ENCODE assay signal across 20 cellular contexts in genomic region chr15:100775581-100776185, GRCh38.
DNase-seq lines count a peak whose midpoint lies in the region; ATAC-seq and TF ChIP-seq lines count a peak whose summit lies in the region.
"Had no signal": no experiment of that assay in that cellular context is flagged by ENCODE, and none has a peak within 500 bp of the region (broad histone marks: within the 10 kb centered on the region; RNA-seq: fewer than 3 reads in every experiment).

No MANE protein-coding gene starts in this region.

- in situ Hi-C loops in GM13976 (cut with MboI; ENCODE audit: low sequenced_read_pairs, unreplicated experiment): no loop called here

- no peak overlapping the region for H3K27ac Mint-ChIP-seq in activated CD4-positive, alpha-beta memory T cell treated with anti-CD3 and anti-CD28 coated beads, Interleukin-2, amount 10 ng/mL, durations not matched to agents 7 days and 5 days
- no peak overlapping the region for H3K27ac Mint-ChIP-seq in activated CD4-positive, alpha-beta memory T cell treated with anti-CD3 and anti-CD28 coated beads for 36 hours
- H3K27ac Mint-ChIP-seq: B cell, CD14-positive monocyte had no signal

- peak; percentile 8 for DNase-seq in activated CD4-positive, alpha-beta memory T cell treated with anti-CD3 and anti-CD28 coated beads, Interleukin-2, amount 10 ng/mL, durations not matched to agents 7 days and 5 days
- no peak for DNase-seq in activated CD4-positive, alpha-beta memory T cell treated with anti-CD3 and anti-CD28 coated beads for 36 hours
- DNase-seq in RWPE2 (ENCODE audit: low spot score) (peak; percentile 54), colonic mucosa (peak; percentile 5), sigmoid colon (peak; percentile 17), GM13976 (ENCODE audit: low spot score) (no peak), NCI-H748 treated with DMSO at 0.1 percent for 48 hours (lab: John Stamatoyannopoulos, UW) (no peak)
- DNase-seq: DMS53, GDM1, KG1, NCI-H1092 treated with DMSO at 0.1 percent for 48 hours, NCI-H1436 treated with DMSO at 0.1 percent for 48 hours, NCI-H2029, NCI-H2227 treated with DMSO at 0.1 percent for 48 hours, NCI-H510A had no signal

- H3K4me1 Mint-ChIP-seq in activated CD4-positive, alpha-beta memory T cell treated with anti-CD3 and anti-CD28 coated beads, Interleukin-2, amount 10 ng/mL, durations not matched to agents 7 days and 5 days: no peaks in the 10 kb centered on the region
- H3K4me1 Mint-ChIP-seq in activated CD4-positive, alpha-beta memory T cell treated with anti-CD3 and anti-CD28 coated beads for 36 hours (ENCODE audit: low read depth): no peaks in the 10 kb centered on the region
- H3K4me1 Mint-ChIP-seq: B cell, CD14-positive monocyte had no signal

- POLR2A ChIA-PET in activated CD4-positive, alpha-beta memory T cell treated with anti-CD3 and anti-CD28 coated beads, Interleukin-2, amount 10 ng/mL, durations not matched to agents 7 days and 5 days (lab: Charles Lee): no interaction called here
- POLR2A ChIA-PET in activated CD4-positive, alpha-beta memory T cell treated with anti-CD3 and anti-CD28 coated beads for 36 hours (lab: Charles Lee): no interaction called here

- H3K4me3 ChIP-seq in RWPE2 (ENCODE audit: severe bottlenecking) (no peak overlapping the region), colonic mucosa (no peak overlapping the region), sigmoid colon (no peak overlapping the region)
- H3K4me3 ChIP-seq: Peyer's patch, SJSA1 had no signal

- no peak overlapping the region for H3K9ac ChIP-seq in colonic mucosa (ENCODE audit: low read depth in 2 of 2, low read length in 2 of 2)

- no peaks in the 10 kb centered on the region for H3K9me3 Mint-ChIP-seq in activated CD4-positive, alpha-beta memory T cell treated with anti-CD3 and anti-CD28 coated beads, Interleukin-2, amount 10 ng/mL, durations not matched to agents 7 days and 5 days
- peaks cover 2% of the 10 kb centered on the region for H3K9me3 Mint-ChIP-seq in activated CD4-positive, alpha-beta memory T cell treated with anti-CD3 and anti-CD28 coated beads for 36 hours

- no peak overlapping the region for H3K27ac ChIP-seq in RWPE2 (ENCODE audit: poor library complexity, severe bottlenecking)
- H3K27ac ChIP-seq in colonic mucosa: no peak overlapping the region
- no peak overlapping the region for H3K27ac ChIP-seq in sigmoid colon
- H3K27ac ChIP-seq: Peyer's patch, SJSA1 had no signal

- H3K36me3 Mint-ChIP-seq in activated CD4-positive, alpha-beta memory T cell treated with anti-CD3 and anti-CD28 coated beads, Interleukin-2, amount 10 ng/mL, durations not matched to agents 7 days and 5 days (ENCODE audit: low read depth): no peaks in the 10 kb centered on the region
- no peaks in the 10 kb centered on the region for H3K36me3 Mint-ChIP-seq in activated CD4-positive, alpha-beta memory T cell treated with anti-CD3 and anti-CD28 coated beads for 36 hours
- H3K36me3 Mint-ChIP-seq: CD14-positive monocyte had no signal

- ATAC-seq in RWPE2 (ENCODE audit: low read depth): no peak
- ATAC-seq: HCT116 had no signal

- no peak overlapping the region for H3K4me3 Mint-ChIP-seq in activated CD4-positive, alpha-beta memory T cell treated with anti-CD3 and anti-CD28 coated beads, Interleukin-2, amount 10 ng/mL, durations not matched to agents 7 days and 5 days
- no peak overlapping the region for H3K4me3 Mint-ChIP-seq in activated CD4-positive, alpha-beta memory T cell treated with anti-CD3 and anti-CD28 coated beads for 36 hours
- H3K4me3 Mint-ChIP-seq: B cell, CD14-positive monocyte had no signal

- H3K4me1 ChIP-seq in RWPE2 (ENCODE audit: insufficient read depth, poor library complexity, severe bottlenecking): no peaks in the 10 kb centered on the region
- H3K4me1 ChIP-seq in colonic mucosa: no peaks in the 10 kb centered on the region
- H3K4me1 ChIP-seq in sigmoid colon: peaks cover 0 to 19% (median 13%) of the 10 kb centered on the region in 4 donors
- H3K4me1 ChIP-seq: Peyer's patch had no signal

- H3K36me3 ChIP-seq in RWPE2 (ENCODE audit: low read depth): no peaks in the 10 kb centered on the region
- no peaks in the 10 kb centered on the region for H3K36me3 ChIP-seq in colonic mucosa
- no peaks in the 10 kb centered on the region for H3K36me3 ChIP-seq in sigmoid colon
- H3K36me3 ChIP-seq: Peyer's patch, SJSA1 had no signal

- CTCF ChIA-PET in activated CD4-positive, alpha-beta memory T cell treated with anti-CD3 and anti-CD28 coated beads, Interleukin-2, amount 10 ng/mL, durations not matched to agents 7 days and 5 days (lab: Charles Lee): no interaction called here
- CTCF ChIA-PET in activated CD4-positive, alpha-beta memory T cell treated with anti-CD3 and anti-CD28 coated beads for 36 hours (lab: Charles Lee): no interaction called here

- no peak for TF ChIP-seq POLR2A in sigmoid colon (IDR thresholded peaks at IDR 0.05)

- WGBS in sigmoid colon, 2 donors: 91 to 92% methylated on average over 12 of the region's 12 CpGs

- TF ChIP-seq CTCF in RWPE2 (IDR thresholded peaks at IDR 0.05; ENCODE audit: poor library complexity, severe bottlenecking) (no peak), colonic mucosa (IDR thresholded peaks at IDR 0.05) (no peak), sigmoid colon (IDR thresholded peaks at IDR 0.05) (no peak), GM13976 (IDR thresholded peaks at IDR 0.05; ENCODE audit: borderline replicate concordance, control extremely low read depth, extremely low read depth, insufficient read depth, missing control alignments) (no peak)

- H3K27me3 Mint-ChIP-seq in activated CD4-positive, alpha-beta memory T cell treated with anti-CD3 and anti-CD28 coated beads, Interleukin-2, amount 10 ng/mL, durations not matched to agents 7 days and 5 days: no peaks in the 10 kb centered on the region
- H3K27me3 Mint-ChIP-seq in activated CD4-positive, alpha-beta memory T cell treated with anti-CD3 and anti-CD28 coated beads for 36 hours: no peaks in the 10 kb centered on the region

- H3K9me3 ChIP-seq in RWPE2 (ENCODE audit: severe bottlenecking) (no peaks in the 10 kb centered on the region), colonic mucosa (no peaks in the 10 kb centered on the region), sigmoid colon (no peaks in the 10 kb centered on the region)
- H3K9me3 ChIP-seq: Peyer's patch, SJSA1 had no signal

- no peak for TF ChIP-seq EP300 in sigmoid colon (IDR thresholded peaks at IDR 0.05)

- intact Hi-C loops in activated CD4-positive, alpha-beta memory T cell treated with anti-CD3 and anti-CD28 coated beads for 36 hours (cut with micrococcal nuclease): no loop called here
- intact Hi-C loops in colonic mucosa (cut with DNase I): no loop called here
- intact Hi-C loops in sigmoid colon (cut with DNase I): no loop called here

- H3K27me3 ChIP-seq in RWPE2 (ENCODE audit: insufficient read depth, poor library complexity, severe bottlenecking) (no peaks in the 10 kb centered on the region), colonic mucosa (no peaks in the 10 kb centered on the region), sigmoid colon (no peaks in the 10 kb centered on the region)
- H3K27me3 ChIP-seq: Peyer's patch, SJSA1 had no signal

Comparison
In these comparisons a context has a peak if more than half of its experiments do, and no peak if none do; other contexts are left out.
1. DNase-seq: peak in activated CD4-positive, alpha-beta memory T cell treated with anti-CD3 and anti-CD28 coated beads, Interleukin-2, amount 10 ng/mL, durations not matched to agents 7 days and 5 days (single experiment), RWPE2 (single experiment), colonic mucosa (single experiment) and sigmoid colon (single experiment); none in activated CD4-positive, alpha-beta memory T cell treated with anti-CD3 and anti-CD28 coated beads for 36 hours (single experiment), GM13976 (single experiment) and NCI-H748 treated with DMSO at 0.1 percent for 48 hours (single experiment).